8 cellular contexts compared by ENCODE assay signal in the genomic region with DNA sequence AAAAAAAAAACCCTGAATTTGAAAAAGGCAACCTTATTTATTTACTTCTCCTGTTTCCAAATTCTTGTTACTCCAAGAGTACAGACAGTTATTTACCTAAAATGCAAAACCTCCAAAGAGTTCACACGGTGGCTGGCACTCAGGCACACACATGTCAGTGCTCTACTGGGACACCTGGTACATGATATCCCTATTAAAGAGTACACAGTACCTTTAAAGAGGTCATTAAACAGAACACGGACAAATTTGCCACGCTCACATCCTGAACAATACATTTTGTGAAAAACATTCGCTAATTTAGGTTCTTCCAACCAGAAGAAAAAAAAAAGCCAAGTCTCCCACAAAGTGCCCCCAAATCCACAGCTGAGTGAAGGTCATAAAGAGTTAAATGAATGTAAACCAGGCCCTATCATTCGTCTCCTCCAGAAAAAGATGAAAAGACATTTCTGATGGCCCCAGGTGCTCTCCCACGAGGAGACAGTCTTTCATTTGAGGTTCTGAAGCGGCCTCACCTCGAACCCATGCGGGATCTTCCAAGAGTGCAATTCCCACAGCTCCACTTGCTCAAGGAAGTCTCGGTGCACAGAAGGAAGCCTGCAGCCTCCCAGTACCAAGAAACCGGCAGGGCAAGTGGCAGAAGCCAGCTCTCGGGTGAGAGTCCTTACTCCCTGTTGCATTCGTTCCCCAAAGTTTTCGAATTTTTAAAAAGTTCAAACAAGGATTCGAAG. TPM values are rescaled to one million over a fixed set of nuclear protein-coding genes. Genes with fewer than 3 reads are reported as not detected.
DNase-seq lines count a peak whose midpoint lies in the region; ATAC-seq, FAIRE-seq and TF ChIP-seq lines count a peak whose summit lies in the region.

No MANE protein-coding gene starts in this region.

- H3K9ac ChIP-seq in HUES64 (ENCODE audit: low read depth, low read length), result peak overlapping the region; percentile 64
- peak overlapping the region; percentile 95 for H3K9ac ChIP-seq in smooth muscle cell (ENCODE audit: low read depth)

- WGBS in HUES64, result 28% methylated on average over 15 of the region's 15 CpGs
- WGBS in smooth muscle cell (ENCODE audit: low lambda C conversion rate), result 17% methylated on average over 15 of the region's 15 CpGs

- no peak overlapping the region for H2AFZ ChIP-seq in smooth muscle cell (ENCODE audit: low read depth)

- H3K27me3 ChIP-seq in HUES64 (ENCODE audit: insufficient read depth, low read length), result peaks cover 33% of the 10 kb centered on the region
- H3K27me3 ChIP-seq in smooth muscle cell (ENCODE audit: low read depth), result no peaks in the 10 kb centered on the region

- H3F3A ChIP-seq in smooth muscle cell (ENCODE audit: low read depth), result no peaks in the 10 kb centered on the region

- no peak for ATAC-seq in activated naive CD8-positive, alpha-beta T cell treated with anti-CD3 and anti-CD28 coated beads, Interleukin-2, amount 10 ng/mL, durations not matched to agents 7 days and 5 days (ENCODE audit: low read depth)
- ATAC-seq in HG03045 (IDR thresholded peaks at IDR 0.05; ENCODE audit: unreplicated experiment), result no peak
- no peak for ATAC-seq in GM19351 (IDR thresholded peaks at IDR 0.05; ENCODE audit: unreplicated experiment)

- H3K27me3 Mint-ChIP-seq in activated naive CD8-positive, alpha-beta T cell treated with anti-CD3 and anti-CD28 coated beads, Interleukin-2, amount 10 ng/mL, durations not matched to agents 7 days and 5 days, result peaks cover 3% of the 10 kb centered on the region

- peak overlapping the region; percentile 95 for H3K4me2 ChIP-seq in smooth muscle cell

- H3K4me3 ChIP-seq in HUES64 (ENCODE audit: low read length), result peak overlapping the region; percentile 77
- H3K4me3 ChIP-seq in iPS-11a (ENCODE audit: low read depth, low read length), result peak overlapping the region; percentile 60
- H3K4me3 ChIP-seq in smooth muscle cell, result peak overlapping the region; percentile 89

- no peaks in the 10 kb centered on the region for H3K9me3 ChIP-seq in HUES64 (ENCODE audit: insufficient read depth, low read depth, low read length)
- H3K9me3 ChIP-seq in smooth muscle cell (replicated peaks; ENCODE audit: low read depth), result no peaks in the 10 kb centered on the region

- H3K4me1 ChIP-seq in HUES64 (ENCODE audit: insufficient read depth, low read length) (peaks cover 9% of the 10 kb centered on the region; the same call in 1 of the 2 replicates), smooth muscle cell (ENCODE audit: low read depth) (peaks cover 6% of the 10 kb centered on the region)

- H3K36me3 Mint-ChIP-seq in activated naive CD8-positive, alpha-beta T cell treated with anti-CD3 and anti-CD28 coated beads, Interleukin-2, amount 10 ng/mL, durations not matched to agents 7 days and 5 days, result peaks cover 6% of the 10 kb centered on the region

- H3K4me1 Mint-ChIP-seq in activated naive CD8-positive, alpha-beta T cell treated with anti-CD3 and anti-CD28 coated beads, Interleukin-2, amount 10 ng/mL, durations not matched to agents 7 days and 5 days, result peaks cover 17% of the 10 kb centered on the region

- peaks cover 39% of the 10 kb centered on the region for H4K20me1 ChIP-seq in smooth muscle cell (ENCODE audit: low read depth)

- peaks cover 49% of the 10 kb centered on the region for H3K79me2 ChIP-seq in smooth muscle cell (ENCODE audit: low read depth)

- FAIRE-seq in D721Med (lab: Jason Lieb, UNC), result no peak

- H3K36me3 ChIP-seq in HUES64 (ENCODE audit: insufficient read depth, low read length) (no peaks in the 10 kb centered on the region), smooth muscle cell (ENCODE audit: low read depth) (no peaks in the 10 kb centered on the region)

- H3K27ac Mint-ChIP-seq in activated naive CD8-positive, alpha-beta T cell treated with anti-CD3 and anti-CD28 coated beads, Interleukin-2, amount 10 ng/mL, durations not matched to agents 7 days and 5 days, result peak overlapping the region; percentile 88

- POLR2A ChIA-PET in activated naive CD8-positive, alpha-beta T cell treated with anti-CD3 and anti-CD28 coated beads, Interleukin-2, amount 10 ng/mL, durations not matched to agents 7 days and 5 days (lab: Charles Lee), result interaction anchor here (0.9 to 4.4 kb wide), 8 partner anchors 7 to 109 kb away, joined by 4 to 54 read pairs (median 10); a partner anchor contains a TSS

- H3K27ac ChIP-seq in HUES64 (ENCODE audit: low read depth, low read length) (no peak overlapping the region), smooth muscle cell (ENCODE audit: low read depth) (peak overlapping the region; percentile 96)

- H3K9me3 Mint-ChIP-seq in activated naive CD8-positive, alpha-beta T cell treated with anti-CD3 and anti-CD28 coated beads, Interleukin-2, amount 10 ng/mL, durations not matched to agents 7 days and 5 days, result no peaks in the 10 kb centered on the region

- H3K4me3 Mint-ChIP-seq in activated naive CD8-positive, alpha-beta T cell treated with anti-CD3 and anti-CD28 coated beads, Interleukin-2, amount 10 ng/mL, durations not matched to agents 7 days and 5 days, result peak overlapping the region; percentile 88

- TF ChIP-seq CTCF in smooth muscle cell (IDR thresholded peaks at IDR 0.05; ENCODE audit: borderline replicate concordance, insufficient read depth, poor library complexity, severe bottlenecking) (no peak), D721Med (IDR thresholded peaks at IDR 0.05; ENCODE audit: insufficient read depth, missing control alignments) (no peak)

- DNase-seq in Daoy (ENCODE audit: low read depth) (peak; percentile 44), smooth muscle cell (lab: John Stamatoyannopoulos, UW; ENCODE audit: unreplicated experiment) (no peak), D721Med (ENCODE audit: insufficient read length, low spot score) (no peak)
- DNase-seq in activated naive CD8-positive, alpha-beta T cell treated with anti-CD3 and anti-CD28 coated beads, Interleukin-2, amount 10 ng/mL, durations not matched to agents 7 days and 5 days, result no peak

RNA-seq across cellular contexts. Expression of a gene that starts 1.0 kb away (rescaled TPM):
- total RNA-seq in Daoy (2014; rRNA removed; shearing (Covaris generic)), result 5.2 and 13.5 TPM in 2 replicates
- 1.6 TPM for polyA plus RNA-seq in HUES64 (2013, experiment 1 of 2)
- 1.5 TPM for polyA plus RNA-seq in HUES64 (2013, experiment 2 of 2)
- 10 to 100 TPM; 38.6 to 45.3 TPM for total RNA-seq in activated naive CD8-positive, alpha-beta T cell treated with anti-CD3 and anti-CD28 coated beads, Interleukin-2, amount 10 ng/mL, durations not matched to agents 7 days and 5 days
- 8.6 and 10.2 TPM in 2 replicates for total RNA-seq in smooth muscle cell
- 9.0 and 17.2 TPM in 2 replicates for polyA plus RNA-seq in smooth muscle cell
